In the genomic region with DNA sequence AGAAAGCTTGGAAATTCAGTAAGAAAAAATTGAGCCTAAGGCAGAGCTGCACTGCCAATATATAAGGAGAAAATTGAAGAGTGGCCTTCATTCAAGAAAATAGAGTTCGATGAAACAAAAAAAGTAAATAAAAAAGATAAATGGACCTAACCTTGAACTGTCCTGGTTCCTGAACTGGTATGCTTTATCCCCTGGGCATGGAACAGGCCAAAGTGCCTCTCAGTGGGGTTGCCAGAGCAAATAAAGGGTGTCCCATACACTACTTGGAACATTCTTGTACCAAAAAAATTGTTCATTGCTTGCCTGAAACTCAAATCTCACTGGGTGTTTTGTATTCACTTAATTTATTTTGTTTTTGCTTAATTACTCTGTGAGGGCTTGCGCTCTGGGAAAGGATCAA, we compare ENCODE assay signal across 24 cellular contexts. TPM values are rescaled to one million over a fixed set of nuclear protein-coding genes. Genes with fewer than 3 reads are reported as not detected.
A peak's percentile ranks its signal among the peaks of the same experiment; 100 is the strongest.
DNase-seq lines count a peak whose midpoint lies in the region; ATAC-seq, FAIRE-seq and TF ChIP-seq lines count a peak whose summit lies in the region.
"Had no signal": no experiment of that assay in that cellular context is flagged by ENCODE, and none has a peak within 500 bp of the region (broad histone marks: within the 10 kb centered on the region; RNA-seq: fewer than 3 reads in every experiment).

No MANE protein-coding gene starts in this region.

- no peak for DNase-seq in MCF 10A (ENCODE audit: unreplicated experiment)
- DNase-seq in breast epithelium (ENCODE audit: low spot score in 2 of 2) = no peak
- peak; percentile 14 for DNase-seq in esophagus muscularis mucosa (ENCODE audit: extremely low spot score)
- DNase-seq in HepG2 (ENCODE audit: low spot score) = peak; percentile 54
- peak in 2 of 3 donors; percentile 67 to 84 for DNase-seq in right lobe of liver
- DNase-seq in GM13976 (ENCODE audit: low spot score) = no peak
- DNase-seq in islet precursor cell = no peak
- DNase-seq: AML-193; Caco-2; Calu3; CD4-positive, alpha-beta T cell; CD8-positive, alpha-beta T cell; DMS79 treated with DMSO at 0.1 percent for 48 hours; GF-D8 had no signal

- FAIRE-seq in HepG2 (lab: Jason Lieb, UNC) = peak; percentile 50
- FAIRE-seq: A549, D721Med, G401.6, GM12891, GM18507 had no signal

- H3K4me2 ChIP-seq in HepG2 (ENCODE audit: low read depth, low read length) = peak overlapping the region; percentile 41
- H3K4me2 ChIP-seq: BLaER1 treated with 17β-estradiol and CSF1 and Interleukin-3, amounts not matched to agents 10 nM and 100 nM had no signal

- peaks cover 14% of the 10 kb centered on the region for H3K9me3 Mint-ChIP-seq in MCF 10A (ENCODE audit: unreplicated experiment)
- H3K9me3 Mint-ChIP-seq: CD4-positive, alpha-beta T cell had no signal

- peaks cover 0 to 7% of the 10 kb centered on the region in 2 donors for H3K9me3 ChIP-seq in breast epithelium
- peaks cover 0 to 6% (median 0%) of the 10 kb centered on the region in 4 donors for H3K9me3 ChIP-seq in esophagus muscularis mucosa
- H3K9me3 ChIP-seq in HepG2 (ENCODE audit: low read length) = no peaks in the 10 kb centered on the region
- no peaks in the 10 kb centered on the region for H3K9me3 ChIP-seq in right lobe of liver
- H3K9me3 ChIP-seq: A549, Caco-2 had no signal

- CTCF ChIA-PET in MCF 10A (lab: Yijun Ruan, JAX) = interaction anchor here (1.0 kb wide), 1 partner anchor 8 kb away, joined by 6 read pairs; no protein-coding TSS in a partner anchor
- CTCF ChIA-PET in HepG2 (lab: Yijun Ruan, JAX; ENCODE audit: low intra/inter-chr PET ratio, low total read pairs) = no interaction called here

- no peak for TF ChIP-seq EP300 in esophagus muscularis mucosa (IDR thresholded peaks at IDR 0.05)
- TF ChIP-seq EP300 in HepG2 (IDR thresholded peaks at IDR 0.05; ENCODE audit: low read depth in 2 of 2, low read length in 2 of 2) = no peak
- no peak for TF ChIP-seq EP300 in HepG2 (CRISPR knock-in tag; IDR thresholded peaks at IDR 0.05; ENCODE audit: borderline replicate concordance)

- peaks cover 6% of the 10 kb centered on the region for H3K4me1 Mint-ChIP-seq in MCF 10A (ENCODE audit: insufficient read depth, unreplicated experiment)
- H3K4me1 Mint-ChIP-seq: B cell had no signal

- H3K4me3 ChIP-seq in breast epithelium (no peak overlapping the region), esophagus muscularis mucosa (no peak overlapping the region), HepG2 (replicated peaks in 1 of 3; ENCODE audit: insufficient read depth in 1 of 3, low read depth in 2 of 3, low read length in 3 of 3) (no peak overlapping the region), right lobe of liver (peak overlapping the region in 1 of 3 donors; percentile 12)
- H3K4me3 ChIP-seq: A549; BLaER1 treated with 17β-estradiol and CSF1 and Interleukin-3, amounts not matched to agents 10 nM and 100 nM had no signal

- no peaks in the 10 kb centered on the region for H3K36me3 Mint-ChIP-seq in MCF 10A (ENCODE audit: insufficient read depth, unreplicated experiment)
- H3K36me3 Mint-ChIP-seq: CD8-positive, alpha-beta T cell had no signal

- intact Hi-C loops in MCF 10A (cut with micrococcal nuclease) (no loop called here), breast epithelium (cut with DNase I; ENCODE audit: low total_unique reads) (loop anchor here (10.0 kb wide), 1 partner anchor 1388 kb away; no protein-coding TSS in a partner anchor), esophagus muscularis mucosa (cut with DNase I) (no loop called here), HepG2 (cut with micrococcal nuclease; ENCODE audit: unreplicated experiment) (no loop called here), right lobe of liver (cut with DNase I) (no loop called here)

- H3K27ac ChIP-seq in breast epithelium (no peak overlapping the region), esophagus muscularis mucosa (replicated peaks in 1 of 4) (no peak overlapping the region), HepG2 (ENCODE audit: extremely low read length, insufficient read depth, low read length) (no peak overlapping the region), right lobe of liver (peak overlapping the region; percentile 12 to 83 (median 81))
- H3K27ac ChIP-seq: 22Rv1; BLaER1 treated with 17β-estradiol and CSF1 and Interleukin-3, amounts not matched to agents 10 nM and 100 nM; C4-2B had no signal

- H3K4me1 ChIP-seq in breast epithelium (no peaks in the 10 kb centered on the region), esophagus muscularis mucosa (no peaks in the 10 kb centered on the region), HepG2 (ENCODE audit: insufficient read depth, low read length) (peaks cover 23% of the 10 kb centered on the region), right lobe of liver (peaks cover 0 to 34% (median 16%) of the 10 kb centered on the region in 4 donors)
- H3K4me1 ChIP-seq: Caco-2 had no signal

- TF ChIP-seq CTCF in MCF 10A (IDR thresholded peaks at IDR 0.05; ENCODE audit: unreplicated experiment) (no peak), breast epithelium (IDR thresholded peaks at IDR 0.05) (no peak), esophagus muscularis mucosa (IDR thresholded peaks at IDR 0.05) (no peak), HepG2 (CRISPR knock-in tag; IDR thresholded peaks at IDR 0.05) (no peak), right lobe of liver (IDR thresholded peaks at IDR 0.05) (no peak), GM13976 (IDR thresholded peaks at IDR 0.05; ENCODE audit: borderline replicate concordance, control extremely low read depth, extremely low read depth, insufficient read depth, missing control alignments) (no peak)

- H4K20me1 ChIP-seq in HepG2 (ENCODE audit: insufficient read depth, low read length) = no peaks in the 10 kb centered on the region
- H4K20me1 ChIP-seq: BLaER1 treated with 17β-estradiol and CSF1 and Interleukin-3, amounts not matched to agents 10 nM and 100 nM had no signal

- H3K9ac ChIP-seq in HepG2 (ENCODE audit: insufficient read depth, low read depth, low read length) = no peak overlapping the region
- H3K9ac ChIP-seq: BLaER1 treated with 17β-estradiol and CSF1 and Interleukin-3, amounts not matched to agents 10 nM and 100 nM had no signal

- peak; percentile 84 for ATAC-seq in HepG2
- peak; percentile 83 to 98 (median 91) for ATAC-seq in right lobe of liver
- no peak for ATAC-seq in GM21367 (IDR thresholded peaks at IDR 0.05; ENCODE audit: unreplicated experiment)
- ATAC-seq: A549; CD8-positive, alpha-beta T cell had no signal

- H3K27ac Mint-ChIP-seq in MCF 10A (ENCODE audit: low read depth, unreplicated experiment) = peak overlapping the region; percentile 11
- H3K27ac Mint-ChIP-seq: B cell; CD4-positive, alpha-beta T cell; CD8-positive, alpha-beta T cell had no signal

- no peak overlapping the region for H2AFZ ChIP-seq in HepG2 (ENCODE audit: low read length)

- H3K36me3 ChIP-seq in breast epithelium = no peaks in the 10 kb centered on the region
- H3K36me3 ChIP-seq in esophagus muscularis mucosa = no peaks in the 10 kb centered on the region
- H3K36me3 ChIP-seq in HepG2 (replicated peaks in 1 of 2; ENCODE audit: control insufficient read depth in 1 of 2, insufficient read depth in 2 of 2, low read length in 2 of 2) = no peaks in the 10 kb centered on the region
- no peaks in the 10 kb centered on the region for H3K36me3 ChIP-seq in right lobe of liver
- H3K36me3 ChIP-seq: BLaER1 treated with 17β-estradiol and CSF1 and Interleukin-3, amounts not matched to agents 10 nM and 100 nM had no signal

- POLR2A ChIA-PET in MCF 10A (lab: Yijun Ruan, JAX) = interaction anchor here (0.9 to 2.1 kb wide), 7 partner anchors 10 to 46 kb away, joined by 3 to 14 read pairs (median 5); partner anchors contain the start of gene TUT7
- POLR2A ChIA-PET in HepG2 (lab: Yijun Ruan, JAX) = interaction anchor here (1.7 kb wide), 1 partner anchor 9 kb away, joined by 11 read pairs; no protein-coding TSS in a partner anchor

- BruUV-seq in MCF 10A (replicated peaks; lab: Mats Ljungman, UMichigan) (no TSS peak), HepG2 (replicated peaks; lab: Mats Ljungman, UMichigan) (no TSS peak)

- in situ Hi-C loops in HepG2 (cut with HindIII; ENCODE audit: extremely low pct_ligation_motif_present, low pct_unique_long_range_greater_than_20kb) = no loop called here
- in situ Hi-C loops in GM13976 (cut with MboI; ENCODE audit: low sequenced_read_pairs, unreplicated experiment) = no loop called here

- H3K27me3 Mint-ChIP-seq in MCF 10A (ENCODE audit: insufficient read depth, unreplicated experiment) = no peaks in the 10 kb centered on the region

- no peaks in the 10 kb centered on the region for H3K27me3 ChIP-seq in breast epithelium
- no peaks in the 10 kb centered on the region for H3K27me3 ChIP-seq in esophagus muscularis mucosa
- H3K27me3 ChIP-seq in HepG2 (ENCODE audit: control insufficient read depth in 1 of 2, insufficient read depth in 2 of 2, low read length in 2 of 2) = no peaks in the 10 kb centered on the region
- H3K27me3 ChIP-seq in right lobe of liver = no peaks in the 10 kb centered on the region
- H3K27me3 ChIP-seq: BLaER1 treated with 17β-estradiol and CSF1 and Interleukin-3, amounts not matched to agents 10 nM and 100 nM had no signal

- no peak overlapping the region for H3K4me3 Mint-ChIP-seq in MCF 10A (ENCODE audit: unreplicated experiment)
- H3K4me3 Mint-ChIP-seq: B cell; CD4-positive, alpha-beta T cell; CD8-positive, alpha-beta T cell had no signal

- no peak for TF ChIP-seq POLR2A in breast epithelium (IDR thresholded peaks at IDR 0.05)
- no peak for TF ChIP-seq POLR2A in esophagus muscularis mucosa (IDR thresholded peaks at IDR 0.05; ENCODE audit: low read depth)
- TF ChIP-seq POLR2A in HepG2 (IDR thresholded peaks at IDR 0.05; ENCODE audit: insufficient read depth in 1 of 2, low read depth in 2 of 2, low read length in 2 of 2) = no peak
- no peak for TF ChIP-seq POLR2A in right lobe of liver (IDR thresholded peaks at IDR 0.05)

- 94% methylated on average over 2 of the region's 2 CpGs for WGBS in esophagus muscularis mucosa
- whole genome bisulfite sequencing in HepG2 (ENCODE audit: low lambda C conversion rate) = 17% methylated on average over 2 of the region's 2 CpGs
- 43% methylated on average over 2 of the region's 2 CpGs for WGBS in right lobe of liver (ENCODE audit: insufficient coverage, low coverage, low lambda C conversion rate, missing lambda C conversion rate)

- no peaks in the 10 kb centered on the region for H3K79me2 ChIP-seq in HepG2 (ENCODE audit: insufficient read depth, low read length)

- TF ChIP-seq RAD21 in HepG2 (CRISPR knock-in tag; IDR thresholded peaks at IDR 0.05) = no peak

RNA-seq across cellular contexts. Expression of gene TUT7, which starts 42.2 kb away (rescaled TPM):
- total RNA-seq in MCF 10A (2022) (35.9 and 37.4 TPM in 2 replicates), breast epithelium (10 to 100 TPM; 59.5 to 95.4 (median 65.2) TPM), esophagus muscularis mucosa (10 to 100 TPM; 24.5 to 33.0 (median 30.9) TPM), HepG2 (2016; rRNA removed; fragmentation: Illumina TruSeq; extraction: Trizol) (19.4 and 21.3 TPM in 2 replicates), right lobe of liver (10 to 100 TPM; 22.5 to 46.7 (median 31.6) TPM)
- total RNA-seq in HepG2 (2016; cell fraction: cytosol; rRNA removed; fragmentation: Illumina TruSeq; extraction: Trizol; ENCODE audit: low read depth) = 8.5 and 9.6 TPM in 2 replicates
- total RNA-seq in HepG2 (2016; cell fraction: insoluble cytoplasmic fraction; rRNA removed; fragmentation: Illumina TruSeq; extraction: Trizol) = 18.9 and 21.1 TPM in 2 replicates
- total RNA-seq in HepG2 (2016; cell fraction: membrane; rRNA removed; fragmentation: Illumina TruSeq; extraction: Trizol) = 5.5 and 6.8 TPM in 2 replicates
- 33.9 and 41.9 TPM in 2 replicates for total RNA-seq in HepG2 (2016; cell fraction: nucleus; rRNA removed; fragmentation: Illumina TruSeq; extraction: Trizol)
- 10.4 and 12.0 TPM in 2 replicates for polyA plus RNA-seq in HepG2 (2011; rRNA removed)
- 5.1 and 6.7 TPM in 2 replicates for polyA plus RNA-seq in HepG2 (2011; cell fraction: cytosol; rRNA removed)
- polyA plus RNA-seq in HepG2 (2011; cell fraction: nucleus; rRNA removed) = 12.3 and 18.3 TPM in 2 replicates
- polyA plus RNA-seq in HepG2 (2012) = 11.4 and 12.9 TPM in 2 replicates
- 1.2 TPM in 2 replicates for polyA plus RNA-seq in HepG2 (2016; cell fraction: cytosol; fragmentation: Illumina TruSeq; extraction: Trizol; ENCODE audit: low read depth)
- polyA plus RNA-seq in HepG2 (2016; cell fraction: insoluble cytoplasmic fraction; fragmentation: Illumina TruSeq; extraction: Trizol; ENCODE audit: low read depth) = 12.1 and 13.2 TPM in 2 replicates
- 2.0 and 3.0 TPM in 2 replicates for polyA plus RNA-seq in HepG2 (2016; cell fraction: membrane; fragmentation: Illumina TruSeq; extraction: Trizol; ENCODE audit: low read depth)
- 21.4 and 24.7 TPM in 2 replicates for polyA plus RNA-seq in HepG2 (2016; cell fraction: nucleus; fragmentation: Illumina TruSeq; extraction: Trizol; ENCODE audit: insufficient read depth, low read depth)
- 6.9 and 11.9 TPM in 2 replicates for polyA minus RNA-seq in HepG2 (2011; rRNA and poly(A)+ RNA removed; ENCODE audit: low replicate concordance)
- 9.5 and 12.2 TPM in 2 replicates for polyA minus RNA-seq in HepG2 (2011; cell fraction: cytosol; rRNA and poly(A)+ RNA removed)
- polyA minus RNA-seq in HepG2 (2011; cell fraction: nucleus; rRNA and poly(A)+ RNA removed) = 130 and 161 TPM in 2 replicates

Comparison
In these comparisons a context has a peak if more than half of its experiments do, and no peak if none do; other contexts are left out.
1. H3K27ac ChIP-seq: peak in right lobe of liver (3 of 3); none in breast epithelium (0 of 2), esophagus muscularis mucosa (0 of 4) and HepG2 (single experiment).
2. DNase-seq: peak in esophagus muscularis mucosa (single experiment), HepG2 (single experiment) and right lobe of liver (2 of 3); none in MCF 10A (single experiment), breast epithelium (0 of 2), GM13976 (single experiment) and islet precursor cell (single experiment).